In genomic region chr7:77798394-77799077, GRCh38 we compare ENCODE assay signal across 8 cellular contexts. TPM values are rescaled to one million over a fixed set of nuclear protein-coding genes. Genes with fewer than 3 reads are reported as not detected.
DNase-seq lines count a peak whose midpoint lies in the region; ATAC-seq and TF ChIP-seq lines count a peak whose summit lies in the region.

Gene PHTF2, plus strand, starts transcription at chr7:77798773.
Gene TMEM60, minus strand, starts transcription at chr7:77798434. Its CDS starts 4,061 bp downstream, at chr7:77794373.

- H3K9me3 Mint-ChIP-seq in activated T-cell treated with anti-CD3 and anti-CD28 coated beads, Interleukin-2, amount 50 U/mL, for 4 hours, result no peaks in the 10 kb centered on the region

- peak within 1 kb of the TSS; percentile 91 to 99 for H3K4me3 ChIP-seq in mucosa of rectum (ENCODE audit: low read length in 2 of 2)

- H3K4me3 Mint-ChIP-seq in activated T-cell treated with anti-CD3 and anti-CD28 coated beads, Interleukin-2, amount 50 U/mL, for 4 hours, result peak within 1 kb of the TSS; percentile 98

- peak within 1 kb of the TSS; percentile 94 to 96 for H3K27ac ChIP-seq in mucosa of rectum (ENCODE audit: low read depth in 2 of 2, low read length in 2 of 2)

- peaks cover 6% of the 10 kb centered on the region for H3K36me3 Mint-ChIP-seq in activated T-cell treated with anti-CD3 and anti-CD28 coated beads, Interleukin-2, amount 50 U/mL, for 4 hours (ENCODE audit: insufficient read depth)

- no peaks in the 10 kb centered on the region for H3K9me3 ChIP-seq in mucosa of rectum (ENCODE audit: control insufficient read depth in 2 of 2, low read length in 2 of 2)

- H3K36me3 ChIP-seq in mucosa of rectum (ENCODE audit: control insufficient read depth in 2 of 2, insufficient read depth in 2 of 2, low read length in 2 of 2), result peaks cover 4 to 5% of the 10 kb centered on the region in 2 donors

- no peaks in the 10 kb centered on the region for H3K27me3 ChIP-seq in mucosa of rectum (ENCODE audit: control insufficient read depth in 2 of 2, insufficient read depth in 2 of 2, low read length in 2 of 2)

- no peaks in the 10 kb centered on the region for H3K27me3 Mint-ChIP-seq in activated T-cell treated with anti-CD3 and anti-CD28 coated beads, Interleukin-2, amount 50 U/mL, for 4 hours (ENCODE audit: low read depth)

- DNase-seq in DMS79 treated with DMSO at 0.1 percent for 48 hours (lab: John Stamatoyannopoulos, UW) (peak; percentile 99), KG1 (lab: John Stamatoyannopoulos, UW) (peak; percentile 91), erythroblast (lab: John Stamatoyannopoulos, UW) (peak; percentile 97 to 98)
- DNase-seq in activated T-cell treated with anti-CD3 and anti-CD28 coated beads, Interleukin-2, amount 50 U/mL, for 4 hours, result peak; percentile 83
- DNase-seq in stimulated activated CD8-positive, alpha-beta memory T cell treated with anti-CD3 and anti-CD28 coated beads, Interleukin-4, amount 100 ng/mL, for 48 hours, result peak; percentile 96

- H3K4me1 ChIP-seq in mucosa of rectum (ENCODE audit: control insufficient read depth in 2 of 2, insufficient read depth in 2 of 2, low read length in 2 of 2), result peaks cover 23 to 32% of the 10 kb centered on the region in 2 donors

- H3K9ac ChIP-seq in mucosa of rectum (ENCODE audit: low read depth in 1 of 2, low read length in 2 of 2), result peak within 1 kb of the TSS; percentile 84 to 98

- H3K4me1 Mint-ChIP-seq in activated T-cell treated with anti-CD3 and anti-CD28 coated beads, Interleukin-2, amount 50 U/mL, for 4 hours (ENCODE audit: low read depth), result peaks cover 73% of the 10 kb centered on the region

- ATAC-seq in GM21723 (IDR thresholded peaks at IDR 0.05; ENCODE audit: unreplicated experiment), result peak; percentile 89
- ATAC-seq in activated T-cell treated with anti-CD3 and anti-CD28 coated beads, Interleukin-2, amount 50 U/mL, for 4 hours, result peak; percentile 91 to 92

- peak; percentile 81 for TF ChIP-seq POLR2A in erythroblast (IDR thresholded peaks at IDR 0.05; ENCODE audit: low read length)

TF ChIP-seq in PFSK-1, 5 proteins besides CTCF, POLR2A, EP300 and RAD21:
- peak; percentile 55; the same call in 1 of the 2 replicates for TF ChIP-seq POLR2AphosphoS5 (IDR thresholded peaks at IDR 0.05; ENCODE audit: low read depth, low read length)
- TF ChIP-seq FOXP2 (optimal IDR thresholded peaks at IDR 0.05; ENCODE audit: borderline replicate concordance, extremely low read depth, extremely low read length, insufficient read depth), result peak; percentile 88
- TF ChIP-seq REST (IDR thresholded peaks at IDR 0.05; ENCODE audit: insufficient read depth in 1 of 2, low read depth in 2 of 2, low read length in 2 of 2), result no peak
- peak; percentile 71; the same call in 1 of the 2 replicates for TF ChIP-seq SIN3A (IDR thresholded peaks at IDR 0.05; ENCODE audit: borderline replicate concordance, insufficient read depth, low read length)

RNA-seq across cellular contexts. Expression of gene PHTF2, which starts in this region (rescaled TPM):
- 6.0 TPM for polyA plus RNA-seq in PFSK-1 (2012; ENCODE audit: insufficient read length, low read depth)
- 10 to 100 TPM; 22.3 to 27.1 (median 24.8) TPM for total RNA-seq in activated T-cell treated with anti-CD3 and anti-CD28 coated beads, Interleukin-2, amount 50 U/mL, for 4 hours

RNA-seq across cellular contexts. Expression of gene TMEM60, which starts in this region (rescaled TPM):
- 6.6 TPM for polyA plus RNA-seq in PFSK-1 (2012; ENCODE audit: insufficient read length, low read depth)
- 1 to 10 TPM; 5.5 to 7.8 (median 6.3) TPM for total RNA-seq in activated T-cell treated with anti-CD3 and anti-CD28 coated beads, Interleukin-2, amount 50 U/mL, for 4 hours

Comparison
In these comparisons a context has a peak if more than half of its experiments do, and no peak if none do; other contexts are left out.
1. Peak in every context shown above with its lines: DNase-seq, ATAC-seq, H3K4me3 ChIP-seq and H3K27ac ChIP-seq.